17 cellular contexts compared by ENCODE assay signal in genomic region chr2:191682148-191682547, GRCh38. TPM values are rescaled to one million over a fixed set of nuclear protein-coding genes. Genes with fewer than 3 reads are reported as not detected.
A peak's percentile ranks its signal among the peaks of the same experiment; 100 is the strongest.
DNase-seq lines count a peak whose midpoint lies in the region; ATAC-seq and TF ChIP-seq lines count a peak whose summit lies in the region.
"Had no signal": no experiment of that assay in that cellular context is flagged by ENCODE, and none has a peak within 500 bp of the region (broad histone marks: within the 10 kb centered on the region; RNA-seq: fewer than 3 reads in every experiment).

No MANE protein-coding gene starts in this region.

- no peak for DNase-seq in Caco-2
- DNase-seq in MM.1S: no peak
- no peak for DNase-seq in astrocyte of the cerebellum (ENCODE audit: low read depth)
- DNase-seq in NK-92 (lab: John Stamatoyannopoulos, UW; ENCODE audit: unreplicated experiment): no peak
- DNase-seq in AG08396 (ENCODE audit: low spot score): no peak
- no peak for DNase-seq in posterior vena cava (ENCODE audit: low spot score)
- DNase-seq: activated CD4-positive, alpha-beta T cell treated with anti-CD3 and anti-CD28 coated beads for 1 hour; amniotic stem cell; Calu3; effector CD4-positive, alpha-beta T cell; NCI-H146; NCI-H526 treated with DMSO at 0.1 percent for 48 hours; SHP77 treated with DMSO at 0.1 percent for 48 hours; stimulated activated CD4-positive, alpha-beta T cell treated with anti-CD3 and anti-CD28 coated beads, Interleukin-4, amount 100 ng/mL, for 4 hours had no signal

- in situ Hi-C loops in astrocyte of the cerebellum (cut with HindIII; ENCODE audit: low sequenced_read_pairs): loop anchor here (5.0 kb wide), 1 partner anchor 115 kb away; no protein-coding TSS in a partner anchor

- POLR2A ChIA-PET in Caco-2 (lab: Charles Lee): no interaction called here

- H3K27ac ChIP-seq in MM.1S (ENCODE audit: low read length): no peak overlapping the region
- no peak overlapping the region for H3K27ac ChIP-seq in mesodermal cell (ENCODE audit: low read depth, low read length, severe bottlenecking)

- no peak overlapping the region for H2AFZ ChIP-seq in MM.1S (ENCODE audit: low read length)

- intact Hi-C loops in Caco-2 (cut with micrococcal nuclease; ENCODE audit: unreplicated experiment): no loop called here
- intact Hi-C loops in posterior vena cava (cut with DNase I): no loop called here

- H3K27me3 Mint-ChIP-seq in Caco-2 (ENCODE audit: insufficient read depth, unreplicated experiment): no peaks in the 10 kb centered on the region
- H3K27me3 Mint-ChIP-seq: memory B cell had no signal

- CTCF ChIA-PET in Caco-2 (lab: Charles Lee): no interaction called here

- no peak for ATAC-seq in GM21576 (IDR thresholded peaks at IDR 0.05; ENCODE audit: unreplicated experiment)

- no peak overlapping the region for H3K27ac Mint-ChIP-seq in Caco-2 (ENCODE audit: unreplicated experiment)

- peak overlapping the region; percentile 34; the same call in 1 of the 2 replicates for H3K4me2 ChIP-seq in MM.1S (ENCODE audit: low read depth, low read length)

- peaks cover 14% of the 10 kb centered on the region for H3K4me1 Mint-ChIP-seq in Caco-2 (ENCODE audit: low read depth, unreplicated experiment)

- peaks cover 74% of the 10 kb centered on the region for H3K79me2 ChIP-seq in MM.1S (ENCODE audit: low read length)

- TF ChIP-seq CTCF in Caco-2 (IDR thresholded peaks at IDR 0.05; ENCODE audit: insufficient read depth in 1 of 2, low read depth in 1 of 2, low read length in 1 of 2, severe bottlenecking in 1 of 2, unreplicated experiment in 1 of 2) (no peak), MM.1S (IDR thresholded peaks at IDR 0.05; ENCODE audit: low read length) (no peak), astrocyte of the cerebellum (IDR thresholded peaks at IDR 0.05; ENCODE audit: low read depth, low read length, missing control alignments) (no peak)

- 100% methylated on average over 1 of the region's 6 CpGs; no CpG with 5 or more reads in 1 of the 2 experiments for WGBS in mesodermal cell (ENCODE audit: insufficient coverage in 2 of 2), 2 experiments

- H4K20me1 ChIP-seq in MM.1S (ENCODE audit: insufficient read depth, low read length): peaks cover 6% of the 10 kb centered on the region

- H3K9me3 Mint-ChIP-seq in Caco-2 (ENCODE audit: unreplicated experiment): no peaks in the 10 kb centered on the region
- H3K9me3 Mint-ChIP-seq: memory B cell had no signal

- BruUV-seq in Caco-2 (replicated peaks; lab: Mats Ljungman, UMichigan): no TSS peak

- H3K27me3 ChIP-seq in Caco-2 (replicated peaks; ENCODE audit: control insufficient read depth, insufficient read depth, low read length): no peaks in the 10 kb centered on the region
- no peaks in the 10 kb centered on the region for H3K27me3 ChIP-seq in MM.1S (replicated peaks; ENCODE audit: insufficient read depth, low read length)

- H3K4me1 ChIP-seq in Caco-2 (peaks cover 41% of the 10 kb centered on the region), MM.1S (ENCODE audit: low read length) (peaks cover 20% of the 10 kb centered on the region), mesodermal cell (ENCODE audit: control insufficient read depth, insufficient read depth, low read length, poor library complexity, severe bottlenecking) (peaks cover 25% of the 10 kb centered on the region)

- H3K4me3 Mint-ChIP-seq in Caco-2 (ENCODE audit: unreplicated experiment): peak overlapping the region; percentile 54
- H3K4me3 Mint-ChIP-seq: memory B cell had no signal

- no peak overlapping the region for H3K9ac ChIP-seq in MM.1S (ENCODE audit: low read length)

- H3K36me3 Mint-ChIP-seq in Caco-2 (ENCODE audit: insufficient read depth, unreplicated experiment): peaks cover 96% of the 10 kb centered on the region

- H3K4me3 ChIP-seq in Caco-2 (ENCODE audit: low read depth, low read length): no peak overlapping the region
- H3K4me3 ChIP-seq in MM.1S (ENCODE audit: low read length): no peak overlapping the region
- peak overlapping the region; percentile 10 for H3K4me3 ChIP-seq in astrocyte of the cerebellum (ENCODE audit: low read depth, low read length)
- H3K4me3 ChIP-seq in mesodermal cell (ENCODE audit: extremely low read depth, insufficient read depth, low read length, poor library complexity, severe bottlenecking): peak overlapping the region; percentile 25

- H3K36me3 ChIP-seq in Caco-2 (ENCODE audit: control insufficient read depth, insufficient read depth, low read length) (peaks cover 4% of the 10 kb centered on the region), MM.1S (replicated peaks; ENCODE audit: insufficient read depth, low read length) (peaks cover 19% of the 10 kb centered on the region), mesodermal cell (ENCODE audit: control insufficient read depth, insufficient read depth, low read length) (peaks cover 51% of the 10 kb centered on the region)

- no peaks in the 10 kb centered on the region for H3K9me2 ChIP-seq in MM.1S (replicated peaks; ENCODE audit: insufficient read depth, low read length)

- no peaks in the 10 kb centered on the region for H3K9me3 ChIP-seq in Caco-2
- H3K9me3 ChIP-seq in MM.1S (replicated peaks; ENCODE audit: insufficient read depth, low read length): no peaks in the 10 kb centered on the region
- H3K9me3 ChIP-seq in mesodermal cell (ENCODE audit: control insufficient read depth, low read length): no peaks in the 10 kb centered on the region

- peaks cover 32% of the 10 kb centered on the region for H3F3A ChIP-seq in MM.1S (ENCODE audit: insufficient read depth, low read length)

RNA-seq across cellular contexts. Expression of gene NABP1, which starts 4.2 kb away (rescaled TPM):
- total RNA-seq in Caco-2 (2022) (89.8 and 91.4 TPM in 2 replicates), posterior vena cava (10 to 100 TPM; 26.8 to 32.0 TPM)
- polyA plus RNA-seq in mesodermal cell (2013, experiment 1 of 2): 11.9 TPM
- 11.7 TPM for polyA plus RNA-seq in mesodermal cell (2013, experiment 2 of 2)

Comparison
In these comparisons a context has a peak if more than half of its experiments do, and no peak if none do; other contexts are left out.
1. H3K4me3 ChIP-seq: peak in astrocyte of the cerebellum (single experiment) and mesodermal cell (single experiment); none in Caco-2 (single experiment) and MM.1S (single experiment).